Comparison of ENCODE assay signal across 2 cellular contexts in genomic region chr19:8641908-8642547, GRCh38.
TF ChIP-seq lines count a peak whose summit lies in the region.

No MANE protein-coding gene starts in this region.

TF ChIP-seq in GM12878, 131 proteins besides CTCF, POLR2A, EP300 and RAD21:
- no peak for TF ChIP-seq CHD4 (IDR thresholded peaks at IDR 0.05)
- no peak for TF ChIP-seq SMAD5 (IDR thresholded peaks at IDR 0.05; ENCODE audit: low read depth)
- no peak for TF ChIP-seq NR2C1 (IDR thresholded peaks at IDR 0.05)
- no peak for TF ChIP-seq HCFC1 (IDR thresholded peaks at IDR 0.05; ENCODE audit: low read length)
- no peak for TF ChIP-seq CREM (IDR thresholded peaks at IDR 0.05; ENCODE audit: low read depth)
- no peak for TF ChIP-seq BRCA1 (IDR thresholded peaks at IDR 0.05; ENCODE audit: low read depth, low read length)
- TF ChIP-seq NBN (IDR thresholded peaks at IDR 0.05) = no peak
- TF ChIP-seq ZNF384 (IDR thresholded peaks at IDR 0.05; ENCODE audit: borderline replicate concordance, low read depth, low read length) = 0 out of 2 replicates have a peak, but pooled peaks have one; percentile 28
- TF ChIP-seq SMC3 (IDR thresholded peaks at IDR 0.05; ENCODE audit: borderline replicate concordance, low read length) = peak; percentile 30; the same call in 1 of the 2 replicates
- no peak for TF ChIP-seq TCF3 (IDR thresholded peaks at IDR 0.05; ENCODE audit: borderline replicate concordance, insufficient read depth, low read depth, low read length)
- TF ChIP-seq NR2C2 (IDR thresholded peaks at IDR 0.05; ENCODE audit: borderline replicate concordance, control insufficient read depth, insufficient read length, low read depth) = no peak
- TF ChIP-seq, protein P1, sequence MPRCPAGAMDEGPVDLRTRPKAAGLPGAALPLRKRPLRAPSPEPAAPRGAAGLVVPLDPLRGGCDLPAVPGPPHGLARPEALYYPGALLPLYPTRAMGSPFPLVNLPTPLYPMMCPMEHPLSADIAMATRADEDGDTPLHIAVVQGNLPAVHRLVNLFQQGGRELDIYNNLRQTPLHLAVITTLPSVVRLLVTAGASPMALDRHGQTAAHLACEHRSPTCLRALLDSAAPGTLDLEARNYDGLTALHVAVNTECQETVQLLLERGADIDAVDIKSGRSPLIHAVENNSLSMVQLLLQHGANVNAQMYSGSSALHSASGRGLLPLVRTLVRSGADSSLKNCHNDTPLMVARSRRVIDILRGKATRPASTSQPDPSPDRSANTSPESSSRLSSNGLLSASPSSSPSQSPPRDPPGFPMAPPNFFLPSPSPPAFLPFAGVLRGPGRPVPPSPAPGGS (IDR thresholded peaks at IDR 0.05; ENCODE audit: borderline replicate concordance, insufficient read depth, low read depth, low read length, poor library complexity, severe bottlenecking) = no peak
- no peak for TF ChIP-seq SMAD1 (IDR thresholded peaks at IDR 0.05; ENCODE audit: low read depth, partially characterized antibody)
- TF ChIP-seq, protein P2, sequence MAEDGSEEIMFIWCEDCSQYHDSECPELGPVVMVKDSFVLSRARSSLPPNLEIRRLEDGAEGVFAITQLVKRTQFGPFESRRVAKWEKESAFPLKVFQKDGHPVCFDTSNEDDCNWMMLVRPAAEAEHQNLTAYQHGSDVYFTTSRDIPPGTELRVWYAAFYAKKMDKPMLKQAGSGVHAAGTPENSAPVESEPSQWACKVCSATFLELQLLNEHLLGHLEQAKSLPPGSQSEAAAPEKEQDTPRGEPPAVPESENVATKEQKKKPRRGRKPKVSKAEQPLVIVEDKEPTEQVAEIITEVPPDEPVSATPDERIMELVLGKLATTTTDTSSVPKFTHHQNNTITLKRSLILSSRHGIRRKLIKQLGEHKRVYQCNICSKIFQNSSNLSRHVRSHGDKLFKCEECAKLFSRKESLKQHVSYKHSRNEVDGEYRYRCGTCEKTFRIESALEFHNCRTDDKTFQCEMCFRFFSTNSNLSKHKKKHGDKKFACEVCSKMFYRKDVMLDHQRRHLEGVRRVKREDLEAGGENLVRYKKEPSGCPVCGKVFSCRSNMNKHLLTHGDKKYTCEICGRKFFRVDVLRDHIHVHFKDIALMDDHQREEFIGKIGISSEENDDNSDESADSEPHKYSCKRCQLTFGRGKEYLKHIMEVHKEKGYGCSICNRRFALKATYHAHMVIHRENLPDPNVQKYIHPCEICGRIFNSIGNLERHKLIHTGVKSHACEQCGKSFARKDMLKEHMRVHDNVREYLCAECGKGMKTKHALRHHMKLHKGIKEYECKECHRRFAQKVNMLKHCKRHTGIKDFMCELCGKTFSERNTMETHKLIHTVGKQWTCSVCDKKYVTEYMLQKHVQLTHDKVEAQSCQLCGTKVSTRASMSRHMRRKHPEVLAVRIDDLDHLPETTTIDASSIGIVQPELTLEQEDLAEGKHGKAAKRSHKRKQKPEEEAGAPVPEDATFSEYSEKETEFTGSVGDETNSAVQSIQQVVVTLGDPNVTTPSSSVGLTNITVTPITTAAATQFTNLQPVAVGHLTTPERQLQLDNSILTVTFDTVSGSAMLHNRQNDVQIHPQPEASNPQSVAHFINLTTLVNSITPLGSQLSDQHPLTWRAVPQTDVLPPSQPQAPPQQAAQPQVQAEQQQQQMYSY (CRISPR knock-in tag; IDR thresholded peaks at IDR 0.05) = no peak
- no peak for TF ChIP-seq POU2F2 (IDR thresholded peaks at IDR 0.05; ENCODE audit: borderline replicate concordance, low read depth, low read length)
- no peak for TF ChIP-seq ZNF207 (IDR thresholded peaks at IDR 0.05; ENCODE audit: borderline replicate concordance)
- TF ChIP-seq POLR2AphosphoS2 (IDR thresholded peaks at IDR 0.05; ENCODE audit: low read depth, low read length) = no peak

TF ChIP-seq in liver, 16 proteins besides CTCF, POLR2A, EP300 and RAD21:
- no peak for TF ChIP-seq MAX (IDR thresholded peaks at IDR 0.05)
- peak in 1 of 2 donors; percentile 9 for TF ChIP-seq HNF4A (conservative IDR thresholded peaks at IDR 0.05)
- no peak for TF ChIP-seq NR2F2 (IDR thresholded peaks at IDR 0.05)
TF ChIP-seq in liver: peak in this region for 1.
